Comparison of ENCODE assay signal across 23 cellular contexts in the genomic region with DNA sequence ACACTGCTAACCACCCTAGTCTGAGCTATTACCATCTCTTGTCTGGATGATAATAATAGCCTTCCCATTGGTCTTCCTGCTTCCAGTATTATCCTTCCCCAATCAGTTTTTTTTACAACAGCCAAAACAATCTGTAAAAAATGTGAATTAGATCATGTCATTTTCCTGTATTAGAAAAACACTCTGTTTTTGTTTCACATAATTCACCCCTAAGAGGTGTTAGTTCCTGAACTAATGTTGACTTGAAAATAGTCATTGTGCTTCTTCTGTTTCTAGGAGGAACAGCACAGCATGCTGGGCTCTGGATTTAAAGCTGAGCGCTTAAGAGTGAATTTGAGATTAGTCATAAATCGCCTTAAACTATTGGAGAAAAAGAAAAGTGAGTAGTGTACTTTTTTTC. TPM values are rescaled to one million over a fixed set of nuclear protein-coding genes. Genes with fewer than 3 reads are reported as not detected.
DNase-seq lines count a peak whose midpoint lies in the region; ATAC-seq and TF ChIP-seq lines count a peak whose summit lies in the region.
"Had no signal": no experiment of that assay in that cellular context is flagged by ENCODE, and none has a peak within 500 bp of the region (broad histone marks: within the 10 kb centered on the region; RNA-seq: fewer than 3 reads in every experiment).

No MANE protein-coding gene starts in this region.

- H3K4me3 Mint-ChIP-seq in activated naive CD4-positive, alpha-beta T cell treated with anti-CD3 and anti-CD28 coated beads, Interleukin-2, amount 50 U/mL, for 24 hours, result no peak overlapping the region
- H3K4me3 Mint-ChIP-seq in naive thymus-derived CD8-positive, alpha-beta T cell, result peak overlapping the region in 2 of 10 donors; percentile 18 to 22
- no peak overlapping the region for H3K4me3 Mint-ChIP-seq in stimulated activated memory B cell treated with anti-CD40 and anti-IgM and Interleukin-4, amounts not matched to agents 10 μg/mL and 1 μg/mL and 100 μg/mL, for 72 hours
- H3K4me3 Mint-ChIP-seq in activated CD8-positive, alpha-beta memory T cell treated with anti-CD3 and anti-CD28 coated beads, Interleukin-2, amount 10 ng/mL, durations not matched to agents 7 days and 5 days, result no peak overlapping the region
- H3K4me3 Mint-ChIP-seq: CD14-positive monocyte had no signal

- TF ChIP-seq CTCF in astrocyte of the spinal cord (IDR thresholded peaks at IDR 0.05; ENCODE audit: low read depth, low read length), result no peak

- POLR2A ChIA-PET in naive thymus-derived CD8-positive, alpha-beta T cell (lab: Charles Lee), result no interaction called here

- peaks cover 31% of the 10 kb centered on the region for H3K36me3 Mint-ChIP-seq in activated naive CD4-positive, alpha-beta T cell treated with anti-CD3 and anti-CD28 coated beads, Interleukin-2, amount 50 U/mL, for 24 hours
- H3K36me3 Mint-ChIP-seq in naive thymus-derived CD8-positive, alpha-beta T cell, result peaks cover 12 to 87% (median 32%) of the 10 kb centered on the region in 3 donors
- peaks cover 69% of the 10 kb centered on the region for H3K36me3 Mint-ChIP-seq in stimulated activated memory B cell treated with anti-CD40 and anti-IgM and Interleukin-4, amounts not matched to agents 10 μg/mL and 1 μg/mL and 100 μg/mL, for 72 hours
- H3K36me3 Mint-ChIP-seq in activated CD8-positive, alpha-beta memory T cell treated with anti-CD3 and anti-CD28 coated beads, Interleukin-2, amount 10 ng/mL, durations not matched to agents 7 days and 5 days, result peaks cover 73% of the 10 kb centered on the region

- CTCF ChIA-PET in activated CD8-positive, alpha-beta memory T cell treated with anti-CD3 and anti-CD28 coated beads, Interleukin-2, amount 10 ng/mL, durations not matched to agents 7 days and 5 days (lab: Charles Lee), result no interaction called here

- no peak for DNase-seq in activated naive CD4-positive, alpha-beta T cell (lab: John Stamatoyannopoulos, UW)
- peak; percentile 20 for DNase-seq in astrocyte of the spinal cord (ENCODE audit: low read depth, low spot score)
- no peak for DNase-seq in naive thymus-derived CD8-positive, alpha-beta T cell
- DNase-seq in activated CD8-positive, alpha-beta memory T cell treated with anti-CD3 and anti-CD28 coated beads, Interleukin-2, amount 10 ng/mL, durations not matched to agents 7 days and 5 days, result no peak
- no peak for DNase-seq in T-helper 9 cell
- no peak for DNase-seq in retina
- DNase-seq: amniotic stem cell; central memory CD4-positive, alpha-beta T cell; DMS53; esophagus squamous epithelium; left colon; NCI-H1105 treated with DMSO at 0.1 percent for 48 hours; NCI-H2081; NCI-H446 treated with DMSO at 0.1 percent for 48 hours; NK-92 treated with Interleukin-12 subunit alpha and Interleukin-12 subunit beta, amount 100 ng/mL, for 24 hours; stimulated activated CD4-positive, alpha-beta T cell treated with anti-CD3 and anti-CD28 coated beads, Interleukin-15, amount 100 ng/mL, for 24 hours; WERI-Rb-1 had no signal

- peak overlapping the region; percentile 76 for H3K27ac Mint-ChIP-seq in activated naive CD4-positive, alpha-beta T cell treated with anti-CD3 and anti-CD28 coated beads, Interleukin-2, amount 50 U/mL, for 24 hours
- peak overlapping the region in 6 of 10 donors; percentile 29 to 85 (median 55) for H3K27ac Mint-ChIP-seq in naive thymus-derived CD8-positive, alpha-beta T cell
- peak overlapping the region; percentile 4 for H3K27ac Mint-ChIP-seq in stimulated activated memory B cell treated with anti-CD40 and anti-IgM and Interleukin-4, amounts not matched to agents 10 μg/mL and 1 μg/mL and 100 μg/mL, for 72 hours
- no peak overlapping the region for H3K27ac Mint-ChIP-seq in activated CD8-positive, alpha-beta memory T cell treated with anti-CD3 and anti-CD28 coated beads, Interleukin-2, amount 10 ng/mL, durations not matched to agents 7 days and 5 days

- H3K9me3 Mint-ChIP-seq in activated naive CD4-positive, alpha-beta T cell treated with anti-CD3 and anti-CD28 coated beads, Interleukin-2, amount 50 U/mL, for 24 hours, result no peaks in the 10 kb centered on the region
- H3K9me3 Mint-ChIP-seq in naive thymus-derived CD8-positive, alpha-beta T cell, result peaks cover 0 to 3% (median 0%) of the 10 kb centered on the region in 9 donors
- H3K9me3 Mint-ChIP-seq in stimulated activated memory B cell treated with anti-CD40 and anti-IgM and Interleukin-4, amounts not matched to agents 10 μg/mL and 1 μg/mL and 100 μg/mL, for 72 hours, result no peaks in the 10 kb centered on the region
- H3K9me3 Mint-ChIP-seq in activated CD8-positive, alpha-beta memory T cell treated with anti-CD3 and anti-CD28 coated beads, Interleukin-2, amount 10 ng/mL, durations not matched to agents 7 days and 5 days (ENCODE audit: low read depth), result no peaks in the 10 kb centered on the region

- ATAC-seq in naive thymus-derived CD8-positive, alpha-beta T cell, result no peak
- no peak for ATAC-seq in stimulated activated memory B cell treated with anti-CD40 and anti-IgM and Interleukin-4, amounts not matched to agents 10 μg/mL and 1 μg/mL and 100 μg/mL, for 72 hours
- no peak for ATAC-seq in activated CD8-positive, alpha-beta memory T cell treated with anti-CD3 and anti-CD28 coated beads, Interleukin-2, amount 10 ng/mL, durations not matched to agents 7 days and 5 days
- ATAC-seq: GM12878, left colon had no signal

- in situ Hi-C loops in astrocyte of the spinal cord (cut with HindIII; ENCODE audit: low sequenced_read_pairs), result no loop called here

- no peaks in the 10 kb centered on the region for H3K27me3 Mint-ChIP-seq in activated naive CD4-positive, alpha-beta T cell treated with anti-CD3 and anti-CD28 coated beads, Interleukin-2, amount 50 U/mL, for 24 hours
- H3K27me3 Mint-ChIP-seq in naive thymus-derived CD8-positive, alpha-beta T cell, result no peaks in the 10 kb centered on the region
- H3K27me3 Mint-ChIP-seq in stimulated activated memory B cell treated with anti-CD40 and anti-IgM and Interleukin-4, amounts not matched to agents 10 μg/mL and 1 μg/mL and 100 μg/mL, for 72 hours, result no peaks in the 10 kb centered on the region
- H3K27me3 Mint-ChIP-seq in activated CD8-positive, alpha-beta memory T cell treated with anti-CD3 and anti-CD28 coated beads, Interleukin-2, amount 10 ng/mL, durations not matched to agents 7 days and 5 days, result no peaks in the 10 kb centered on the region

- peaks cover 67% of the 10 kb centered on the region for H3K4me1 Mint-ChIP-seq in activated naive CD4-positive, alpha-beta T cell treated with anti-CD3 and anti-CD28 coated beads, Interleukin-2, amount 50 U/mL, for 24 hours
- peaks cover 30 to 76% (median 61%) of the 10 kb centered on the region in 4 donors for H3K4me1 Mint-ChIP-seq in naive thymus-derived CD8-positive, alpha-beta T cell
- peaks cover 58% of the 10 kb centered on the region for H3K4me1 Mint-ChIP-seq in stimulated activated memory B cell treated with anti-CD40 and anti-IgM and Interleukin-4, amounts not matched to agents 10 μg/mL and 1 μg/mL and 100 μg/mL, for 72 hours
- H3K4me1 Mint-ChIP-seq in activated CD8-positive, alpha-beta memory T cell treated with anti-CD3 and anti-CD28 coated beads, Interleukin-2, amount 10 ng/mL, durations not matched to agents 7 days and 5 days, result peaks cover 29% of the 10 kb centered on the region

- no peak overlapping the region for H3K4me3 ChIP-seq in astrocyte of the spinal cord (ENCODE audit: low read depth, low read length)
- H3K4me3 ChIP-seq: esophagus squamous epithelium, GM12878, right atrium auricular region, thoracic aorta had no signal

RNA-seq across cellular contexts. Expression of a gene that starts 20.0 kb away (rescaled TPM):
- total RNA-seq in naive thymus-derived CD8-positive, alpha-beta T cell, result 100 to 1,000 TPM; 270 to 298 TPM
- polyA plus RNA-seq in naive thymus-derived CD8-positive, alpha-beta T cell, result 100 to 1,000 TPM; 115 to 161 (median 115) TPM
- total RNA-seq in activated CD8-positive, alpha-beta memory T cell treated with anti-CD3 and anti-CD28 coated beads, Interleukin-2, amount 10 ng/mL, durations not matched to agents 7 days and 5 days, result 100 to 1,000 TPM; 206 to 209 TPM

RNA-seq across cellular contexts. Expression of a gene that starts 31.4 kb away (rescaled TPM):
- 1 to 10 TPM; 4.3 to 5.1 TPM for total RNA-seq in naive thymus-derived CD8-positive, alpha-beta T cell
- 1 to 10 TPM; 4.3 to 5.4 (median 4.9) TPM for polyA plus RNA-seq in naive thymus-derived CD8-positive, alpha-beta T cell
- total RNA-seq in activated CD8-positive, alpha-beta memory T cell treated with anti-CD3 and anti-CD28 coated beads, Interleukin-2, amount 10 ng/mL, durations not matched to agents 7 days and 5 days, result 10 to 100 TPM in 1 of 2 experiments, 1 to 10 TPM in 1; 9.0 to 10.7 TPM
